14 cellular contexts compared by ENCODE assay signal in genomic region chr4:39151120-39151713, GRCh38. TPM values are rescaled to one million over a fixed set of nuclear protein-coding genes. Genes with fewer than 3 reads are reported as not detected.
DNase-seq lines count a peak whose midpoint lies in the region; ATAC-seq and TF ChIP-seq lines count a peak whose summit lies in the region.
"Had no signal": no experiment of that assay in that cellular context is flagged by ENCODE, and none has a peak within 500 bp of the region (broad histone marks: within the 10 kb centered on the region; RNA-seq: fewer than 3 reads in every experiment).

No MANE protein-coding gene starts in this region.

- POLR2A ChIA-PET in MCF 10A (lab: Yijun Ruan, JAX) (no interaction called here), PC-9 (lab: Charles Lee; ENCODE audit: unreplicated experiment) (no interaction called here)

- no peaks in the 10 kb centered on the region for H3F3A ChIP-seq in PC-9 (ENCODE audit: insufficient read depth, low read depth)

- no peaks in the 10 kb centered on the region for H3K79me2 ChIP-seq in PC-9 (ENCODE audit: low read depth)

- H3K9me3 ChIP-seq in breast epithelium (no peaks in the 10 kb centered on the region), PC-9 (ENCODE audit: insufficient read depth, low read depth) (no peaks in the 10 kb centered on the region), WERI-Rb-1 (ENCODE audit: severe bottlenecking) (no peaks in the 10 kb centered on the region)
- H3K9me3 ChIP-seq: HAP-1, spleen had no signal

- CTCF ChIA-PET in MCF 10A (lab: Yijun Ruan, JAX): interaction anchor here (0.5 to 0.8 kb wide), 2 partner anchors 27 to 1055 kb away, joined by 3 to 4 read pairs; no protein-coding TSS in a partner anchor
- CTCF ChIA-PET in PC-9 (lab: Charles Lee): no interaction called here

- peaks cover 3% of the 10 kb centered on the region; the same call in 1 of the 2 replicates for H3K9me2 ChIP-seq in PC-9 (ENCODE audit: insufficient read depth)

- H2AFZ ChIP-seq in PC-9: 0 out of 2 replicates have a peak overlapping the region, but pooled peaks have one; percentile 66

- H3K36me3 ChIP-seq in breast epithelium (no peaks in the 10 kb centered on the region), PC-9 (ENCODE audit: low read depth) (no peaks in the 10 kb centered on the region), WERI-Rb-1 (no peaks in the 10 kb centered on the region)
- H3K36me3 ChIP-seq: HAP-1, spleen had no signal

- H3K27me3 ChIP-seq in breast epithelium (no peaks in the 10 kb centered on the region), PC-9 (ENCODE audit: insufficient read depth, low read depth) (no peaks in the 10 kb centered on the region), WERI-Rb-1 (ENCODE audit: insufficient read depth, low read depth, severe bottlenecking) (no peaks in the 10 kb centered on the region)
- H3K27me3 ChIP-seq: spleen had no signal

- TF ChIP-seq POLR2A in breast epithelium (IDR thresholded peaks at IDR 0.05): no peak

- H4K20me1 ChIP-seq in PC-9 (ENCODE audit: insufficient read depth): no peaks in the 10 kb centered on the region

- H3K4me3 ChIP-seq in breast epithelium: no peak overlapping the region
- no peak overlapping the region for H3K4me3 ChIP-seq in PC-9
- no peak overlapping the region for H3K4me3 ChIP-seq in WERI-Rb-1 (ENCODE audit: low read depth, low read length)
- H3K4me3 ChIP-seq: HAP-1, spleen had no signal

- BruUV-seq in MCF 10A (replicated peaks; lab: Mats Ljungman, UMichigan): no TSS peak
- no TSS peak for BruUV-seq in PC-9 (replicated peaks; lab: Mats Ljungman, UMichigan)

- peak overlapping the region; percentile 31 for H3K27ac Mint-ChIP-seq in MCF 10A (ENCODE audit: low read depth, unreplicated experiment)
- H3K27ac Mint-ChIP-seq in stimulated activated naive CD8-positive, alpha-beta T cell treated with anti-CD3 and anti-CD28 coated beads, Interleukin-15, amount 100 ng/mL, for 72 hours: peak overlapping the region; percentile 93 to 96
- H3K27ac Mint-ChIP-seq: activated naive CD4-positive, alpha-beta T cell treated with anti-CD3 and anti-CD28 coated beads, Interleukin-2, amount 50 U/mL, for 24 hours; WTC11 had no signal

- no peaks in the 10 kb centered on the region for H3K9me3 Mint-ChIP-seq in MCF 10A (ENCODE audit: unreplicated experiment)
- H3K9me3 Mint-ChIP-seq in stimulated activated naive CD8-positive, alpha-beta T cell treated with anti-CD3 and anti-CD28 coated beads, Interleukin-15, amount 100 ng/mL, for 72 hours: no peaks in the 10 kb centered on the region
- H3K9me3 Mint-ChIP-seq: activated naive CD4-positive, alpha-beta T cell treated with anti-CD3 and anti-CD28 coated beads, Interleukin-2, amount 50 U/mL, for 24 hours; WTC11 had no signal

- H3K4me1 ChIP-seq in breast epithelium (no peaks in the 10 kb centered on the region), PC-9 (replicated peaks; ENCODE audit: insufficient read depth) (peaks cover 9% of the 10 kb centered on the region)
- H3K4me1 ChIP-seq: HAP-1 had no signal

- H3K4me3 Mint-ChIP-seq in MCF 10A (ENCODE audit: unreplicated experiment): no peak overlapping the region
- H3K4me3 Mint-ChIP-seq in stimulated activated naive CD8-positive, alpha-beta T cell treated with anti-CD3 and anti-CD28 coated beads, Interleukin-15, amount 100 ng/mL, for 72 hours: no peak overlapping the region
- H3K4me3 Mint-ChIP-seq: activated naive CD4-positive, alpha-beta T cell treated with anti-CD3 and anti-CD28 coated beads, Interleukin-2, amount 50 U/mL, for 24 hours; WTC11 had no signal

- H3K4me2 ChIP-seq in PC-9: peak overlapping the region; percentile 7; the same call in 1 of the 2 replicates

- H3K4me1 Mint-ChIP-seq in MCF 10A (ENCODE audit: insufficient read depth, unreplicated experiment): no peaks in the 10 kb centered on the region
- H3K4me1 Mint-ChIP-seq in stimulated activated naive CD8-positive, alpha-beta T cell treated with anti-CD3 and anti-CD28 coated beads, Interleukin-15, amount 100 ng/mL, for 72 hours: no peaks in the 10 kb centered on the region
- H3K4me1 Mint-ChIP-seq: activated naive CD4-positive, alpha-beta T cell treated with anti-CD3 and anti-CD28 coated beads, Interleukin-2, amount 50 U/mL, for 24 hours; WTC11 had no signal

- no peak overlapping the region for H3K27ac ChIP-seq in breast epithelium
- peak overlapping the region; percentile 66 for H3K27ac ChIP-seq in PC-9
- H3K27ac ChIP-seq in WERI-Rb-1: no peak overlapping the region
- H3K27ac ChIP-seq: C4-2B, spleen had no signal

- no peaks in the 10 kb centered on the region for H3K27me3 Mint-ChIP-seq in MCF 10A (ENCODE audit: insufficient read depth, unreplicated experiment)
- H3K27me3 Mint-ChIP-seq in stimulated activated naive CD8-positive, alpha-beta T cell treated with anti-CD3 and anti-CD28 coated beads, Interleukin-15, amount 100 ng/mL, for 72 hours: peaks cover 5% of the 10 kb centered on the region
- H3K27me3 Mint-ChIP-seq: activated naive CD4-positive, alpha-beta T cell treated with anti-CD3 and anti-CD28 coated beads, Interleukin-2, amount 50 U/mL, for 24 hours had no signal

- ATAC-seq in stimulated activated naive CD8-positive, alpha-beta T cell treated with anti-CD3 and anti-CD28 coated beads, Interleukin-15, amount 100 ng/mL, for 72 hours: no peak
- ATAC-seq: WTC11 had no signal

- H3K36me3 Mint-ChIP-seq in MCF 10A (ENCODE audit: insufficient read depth, unreplicated experiment): peaks cover 5% of the 10 kb centered on the region
- H3K36me3 Mint-ChIP-seq: WTC11 had no signal

- TF ChIP-seq CTCF in MCF 10A (IDR thresholded peaks at IDR 0.05; ENCODE audit: unreplicated experiment) (no peak), breast epithelium (IDR thresholded peaks at IDR 0.05) (no peak), PC-9 (conservative IDR thresholded peaks at IDR 0.05) (no peak), WERI-Rb-1 (IDR thresholded peaks at IDR 0.05; ENCODE audit: low read depth, low read length) (no peak)

- DNase-seq in MCF 10A (ENCODE audit: unreplicated experiment) (peak; percentile 22), breast epithelium (ENCODE audit: low spot score in 2 of 2) (no peak), PC-9 (no peak), dedifferentiated amniotic fluid mesenchymal stem cell (ENCODE audit: extremely low spot score) (peak; percentile 15), DMS153 treated with DMSO at 0.1 percent for 48 hours (lab: John Stamatoyannopoulos, UW; ENCODE audit: unreplicated experiment) (no peak), WERI-Rb-1 (no peak), midbrain (lab: John Stamatoyannopoulos, UW) (no peak)
- DNase-seq in stimulated activated naive CD8-positive, alpha-beta T cell treated with anti-CD3 and anti-CD28 coated beads, Interleukin-15, amount 100 ng/mL, for 72 hours: no peak
- DNase-seq: effector memory CD4-positive, alpha-beta T cell; spleen had no signal

- intact Hi-C loops in MCF 10A (cut with micrococcal nuclease): no loop called here
- intact Hi-C loops in breast epithelium (cut with DNase I; ENCODE audit: low total_unique reads): no loop called here
- intact Hi-C loops in PC-9 (cut with micrococcal nuclease; ENCODE audit: unreplicated experiment): no loop called here

RNA-seq across cellular contexts. Expression of gene WDR19, which starts 31.1 kb away (rescaled TPM):
- total RNA-seq in MCF 10A (2022) (32.5 and 39.6 TPM in 2 replicates), breast epithelium (10 to 100 TPM; 65.6 to 75.8 (median 66.5) TPM), PC-9 (2021) (26.1 and 33.2 TPM in 2 replicates)

Comparison
In these comparisons a context has a peak if more than half of its experiments do, and no peak if none do; other contexts are left out.
1. DNase-seq: peak in MCF 10A (single experiment) and dedifferentiated amniotic fluid mesenchymal stem cell (single experiment); none in breast epithelium (0 of 2), PC-9 (0 of 2), stimulated activated naive CD8-positive, alpha-beta T cell treated with anti-CD3 and anti-CD28 coated beads, Interleukin-15, amount 100 ng/mL, for 72 hours (0 of 2), DMS153 treated with DMSO at 0.1 percent for 48 hours (single experiment), WERI-Rb-1 (single experiment) and midbrain (single experiment).